ENCODE assay signal across 10 cellular contexts in the genomic region with DNA sequence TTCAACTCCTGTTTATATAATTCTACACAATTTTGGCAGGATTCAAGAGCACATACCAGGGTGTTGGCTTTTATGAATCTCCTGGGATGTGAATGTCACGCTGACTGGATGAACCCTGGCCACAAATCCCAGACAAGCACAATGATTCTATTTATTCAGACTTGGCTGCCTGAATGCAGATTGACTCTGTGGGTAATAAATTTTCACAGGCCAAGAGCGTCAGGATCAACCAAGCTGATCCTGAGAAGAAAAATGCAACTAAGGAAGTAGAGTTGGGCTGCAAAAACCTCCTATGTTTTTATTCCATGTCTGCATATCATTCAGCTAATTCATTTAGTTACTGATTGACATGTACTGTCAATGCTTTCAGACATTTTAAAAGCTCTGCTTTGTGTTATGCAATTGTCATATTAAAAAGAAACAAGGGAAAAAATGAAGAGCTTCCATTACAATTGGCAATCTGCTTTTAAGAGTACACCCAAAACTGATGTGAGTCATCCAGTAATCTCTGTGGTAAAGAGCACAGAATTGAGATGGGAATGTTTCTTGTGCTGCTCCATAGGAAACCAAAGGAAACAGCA.
A peak's percentile ranks its signal among the peaks of the same experiment; 100 is the strongest.
DNase-seq lines count a peak whose midpoint lies in the region; ATAC-seq and TF ChIP-seq lines count a peak whose summit lies in the region.
"Had no signal": no experiment of that assay in that cellular context is flagged by ENCODE, and none has a peak within 500 bp of the region (broad histone marks: within the 10 kb centered on the region; RNA-seq: fewer than 3 reads in every experiment).

No MANE protein-coding gene starts in this region.

- peaks cover 41 to 54% of the 10 kb centered on the region in 2 donors for H3K36me3 Mint-ChIP-seq in stimulated activated naive B cell treated with anti-CD40 and anti-IgM and Interleukin-4, amounts not matched to agents 10 μg/mL and 1 μg/mL and 100 μg/mL, for 72 hours
- no peaks in the 10 kb centered on the region for H3K36me3 Mint-ChIP-seq in natural killer cell

- peaks cover 12 to 22% of the 10 kb centered on the region in 2 donors for H3K4me1 Mint-ChIP-seq in stimulated activated naive B cell treated with anti-CD40 and anti-IgM and Interleukin-4, amounts not matched to agents 10 μg/mL and 1 μg/mL and 100 μg/mL, for 72 hours
- no peaks in the 10 kb centered on the region for H3K4me1 Mint-ChIP-seq in natural killer cell

- DNase-seq in HFF-Myc (ENCODE audit: extremely low read depth, low read depth) (peak; percentile 89), T1000 (lab: John Stamatoyannopoulos, UW) (peak; percentile 28), Right ventricle myocardium superior (no peak), natural killer cell (no peak)
- DNase-seq in stimulated activated naive B cell treated with anti-CD40 and anti-IgM and Interleukin-4, amounts not matched to agents 10 μg/mL and 1 μg/mL and 100 μg/mL, for 72 hours, result no peak
- DNase-seq in central memory CD4-positive, alpha-beta T cell, result no peak
- DNase-seq: cortex of kidney, upper lobe of left lung had no signal

- no peak overlapping the region for H3K4me3 Mint-ChIP-seq in stimulated activated naive B cell treated with anti-CD40 and anti-IgM and Interleukin-4, amounts not matched to agents 10 μg/mL and 1 μg/mL and 100 μg/mL, for 72 hours
- no peak overlapping the region for H3K4me3 Mint-ChIP-seq in natural killer cell
- H3K4me3 Mint-ChIP-seq: T-helper 2 cell treated with Interferon-gamma antibody and Interleukin-4, amounts not matched to agents 5 μg/mL and 100 μg/mL, for 36 hours had no signal

- no peak overlapping the region for H3K4me3 ChIP-seq in HFF-Myc (replicated peaks; ENCODE audit: low read depth, low read length)
- H3K4me3 ChIP-seq: upper lobe of left lung had no signal

- peak overlapping the region; percentile 9 for H3K27ac Mint-ChIP-seq in stimulated activated naive B cell treated with anti-CD40 and anti-IgM and Interleukin-4, amounts not matched to agents 10 μg/mL and 1 μg/mL and 100 μg/mL, for 72 hours
- H3K27ac Mint-ChIP-seq in natural killer cell, result no peak overlapping the region
- H3K27ac Mint-ChIP-seq: T-helper 2 cell treated with Interferon-gamma antibody and Interleukin-4, amounts not matched to agents 5 μg/mL and 100 μg/mL, for 36 hours had no signal

- H3K9me3 Mint-ChIP-seq in stimulated activated naive B cell treated with anti-CD40 and anti-IgM and Interleukin-4, amounts not matched to agents 10 μg/mL and 1 μg/mL and 100 μg/mL, for 72 hours, result peaks cover 4 to 5% of the 10 kb centered on the region in 2 donors
- no peaks in the 10 kb centered on the region for H3K9me3 Mint-ChIP-seq in natural killer cell
- H3K9me3 Mint-ChIP-seq: T-helper 2 cell treated with Interferon-gamma antibody and Interleukin-4, amounts not matched to agents 5 μg/mL and 100 μg/mL, for 36 hours had no signal

- ATAC-seq in Right ventricle myocardium superior (ENCODE audit: poor library complexity), result peak; percentile 90
- ATAC-seq in stimulated activated naive B cell treated with anti-CD40 and anti-IgM and Interleukin-4, amounts not matched to agents 10 μg/mL and 1 μg/mL and 100 μg/mL, for 72 hours (replicated peaks), result no peak
- no peak for ATAC-seq in natural killer cell
- ATAC-seq in HG02759 (IDR thresholded peaks at IDR 0.05; ENCODE audit: unreplicated experiment), result no peak

- intact Hi-C loops in Right ventricle myocardium superior (cut with DNase I), result no loop called here
- intact Hi-C loops in natural killer cell (cut with micrococcal nuclease), result no loop called here

- no peaks in the 10 kb centered on the region for H3K27me3 Mint-ChIP-seq in stimulated activated naive B cell treated with anti-CD40 and anti-IgM and Interleukin-4, amounts not matched to agents 10 μg/mL and 1 μg/mL and 100 μg/mL, for 72 hours
- H3K27me3 Mint-ChIP-seq in natural killer cell (ENCODE audit: low read depth in 2 of 2), result no peaks in the 10 kb centered on the region

- TF ChIP-seq CTCF in HFF-Myc (IDR thresholded peaks at IDR 0.05; ENCODE audit: low read depth, low read length, missing control alignments) (no peak), natural killer cell (IDR thresholded peaks at IDR 0.05) (no peak)

Comparison
In these comparisons a context has a peak if more than half of its experiments do, and no peak if none do; other contexts are left out.
1. DNase-seq: peak in HFF-Myc (single experiment) and T1000 (single experiment); none in Right ventricle myocardium superior (single experiment), stimulated activated naive B cell treated with anti-CD40 and anti-IgM and Interleukin-4, amounts not matched to agents 10 μg/mL and 1 μg/mL and 100 μg/mL, for 72 hours (single experiment), natural killer cell (single experiment) and central memory CD4-positive, alpha-beta T cell (single experiment).